Comparison of ENCODE assay signal across 8 cellular contexts in genomic region chr9:127977877-127978647, GRCh38. TPM values are rescaled to one million over a fixed set of nuclear protein-coding genes. Genes with fewer than 3 reads are reported as not detected.
DNase-seq lines count a peak whose midpoint lies in the region; ATAC-seq and TF ChIP-seq lines count a peak whose summit lies in the region.

No MANE protein-coding gene starts in this region.

- no peaks in the 10 kb centered on the region for H4K20me1 ChIP-seq in mammary epithelial cell (ENCODE audit: insufficient read depth, low read length)

- intact Hi-C loops in mammary epithelial cell (cut with micrococcal nuclease) (loop anchor here (2.0 kb wide), 1 partner anchor 57 kb away; no protein-coding TSS in a partner anchor), lower leg skin (cut with DNase I; ENCODE audit: low total_unique reads) (no loop called here)

- no peak overlapping the region for H3K27ac ChIP-seq in mammary epithelial cell (ENCODE audit: insufficient read depth, low read depth, low read length)
- H3K27ac ChIP-seq in tibial nerve = peak overlapping the region; percentile 83 to 99 (median 93)

- CTCF ChIA-PET in mammary epithelial cell (lab: Charles Lee; ENCODE audit: low non-redundant PET) = interaction anchor here (0.6 kb wide), 1 partner anchor 36 kb away, joined by 3 read pairs; no protein-coding TSS in a partner anchor

- DNase-seq in NAMALWA (ENCODE audit: low spot score) (peak; percentile 38), mammary epithelial cell (peak; percentile 32), lower leg skin (ENCODE audit: low spot score in 2 of 2) (no peak), tibial nerve (ENCODE audit: low spot score in 2 of 2) (peak; percentile 51 to 53), NCI-H446 treated with DMSO at 0.1 percent for 48 hours (lab: John Stamatoyannopoulos, UW) (no peak)

- H3K9me3 ChIP-seq in ES-I3 (ENCODE audit: control insufficient read depth, insufficient read depth, low read length) = no peaks in the 10 kb centered on the region
- no peaks in the 10 kb centered on the region for H3K9me3 ChIP-seq in mammary epithelial cell (replicated peaks; ENCODE audit: insufficient read depth, low read length)
- H3K9me3 ChIP-seq in tibial nerve = no peaks in the 10 kb centered on the region

- TF ChIP-seq CTCF in mammary epithelial cell (conservative IDR thresholded peaks at IDR 0.05 in 1 of 2, IDR thresholded peaks at IDR 0.05 in 1 of 2; ENCODE audit: extremely low read depth in 1 of 2, insufficient read depth in 1 of 2, low read depth in 1 of 2, low read length in 2 of 2) = peak in 1 of 2 donors; percentile 14
- no peak for TF ChIP-seq CTCF in lower leg skin (IDR thresholded peaks at IDR 0.05)
- TF ChIP-seq CTCF in tibial nerve (IDR thresholded peaks at IDR 0.05) = peak in 3 of 5 experiments; percentile 9 to 46 (median 21)

- dilution Hi-C loops in mammary epithelial cell (cut with HindIII; ENCODE audit: low sequenced_read_pairs) = no loop called here

- no TSS peak for BruUV-seq in mammary epithelial cell (replicated peaks; lab: Mats Ljungman, UMichigan)

- H3K4me1 ChIP-seq in ES-I3 (ENCODE audit: insufficient read depth, low read length) (peaks cover 20% of the 10 kb centered on the region), mammary epithelial cell (ENCODE audit: insufficient read depth, low read length) (peaks cover 33% of the 10 kb centered on the region), tibial nerve (peaks cover 0 to 81% (median 70%) of the 10 kb centered on the region in 4 donors)

- peak overlapping the region; percentile 21 to 59 (median 45) for H3K4me3 ChIP-seq in mammary epithelial cell (replicated peaks in 1 of 3; ENCODE audit: insufficient read depth in 1 of 3, low read depth in 2 of 3, low read length in 3 of 3)
- peak overlapping the region; percentile 10 for H3K4me3 ChIP-seq in lower leg skin (ENCODE audit: low read depth, poor library complexity, severe bottlenecking)
- peak overlapping the region; percentile 72 to 96 (median 84) for H3K4me3 ChIP-seq in tibial nerve

- H3K27me3 ChIP-seq in mammary epithelial cell (ENCODE audit: insufficient read depth, low read length) (no peaks in the 10 kb centered on the region), tibial nerve (no peaks in the 10 kb centered on the region)

- H3K79me2 ChIP-seq in mammary epithelial cell (ENCODE audit: insufficient read depth, low read length) = peaks cover 73% of the 10 kb centered on the region

- WGBS in mammary epithelial cell (ENCODE audit: low coverage, missing lambda C conversion rate) = 28% methylated on average over 7 of the region's 12 CpGs
- WGBS in lower leg skin, 2 donors = 43 to 49% methylated on average over 12 of the region's 12 CpGs
- WGBS in tibial nerve, 2 donors = 31 to 38% methylated on average over 12 of the region's 12 CpGs

- ATAC-seq in GM19452 (IDR thresholded peaks at IDR 0.05; ENCODE audit: unreplicated experiment) (no peak), HG02885 (IDR thresholded peaks at IDR 0.05; ENCODE audit: poor library complexity, unreplicated experiment) (no peak)

- H3K36me3 ChIP-seq in ES-I3 (ENCODE audit: insufficient read depth, low read length) (no peaks in the 10 kb centered on the region), mammary epithelial cell (ENCODE audit: insufficient read depth, low read length) (no peaks in the 10 kb centered on the region), tibial nerve (no peaks in the 10 kb centered on the region)

- H3K9ac ChIP-seq in ES-I3 (ENCODE audit: low read depth, low read length) (peak overlapping the region; percentile 91; the same call in 1 of the 2 replicates), mammary epithelial cell (ENCODE audit: insufficient read depth, low read length) (no peak overlapping the region)

- peak overlapping the region; percentile 46 for H2AFZ ChIP-seq in mammary epithelial cell (ENCODE audit: low read depth, low read length)

- TF ChIP-seq POLR2A in lower leg skin (IDR thresholded peaks at IDR 0.05) (no peak), tibial nerve (IDR thresholded peaks at IDR 0.05) (peak in 1 of 2 donors; percentile 28)

- peak overlapping the region; percentile 99 for H3K4me2 ChIP-seq in mammary epithelial cell (ENCODE audit: insufficient read depth, low read depth, low read length)

- TF ChIP-seq EP300 in tibial nerve (IDR thresholded peaks at IDR 0.05) = peak in 1 of 2 donors; percentile 76

- in situ Hi-C loops in mammary epithelial cell (cut with MboI; ENCODE audit: low sequenced_read_pairs in 2 of 2) = no loop called here

RNA-seq across cellular contexts. Expression of gene EEIG1, which starts 2.7 kb away (rescaled TPM):
- total RNA-seq in mammary epithelial cell = 10 to 100 TPM; 23.0 to 29.3 TPM
- 17.1 TPM for polyA plus RNA-seq in mammary epithelial cell
- 11.3 TPM for polyA minus RNA-seq in mammary epithelial cell
- 10 to 100 TPM; 33.0 to 81.3 (median 48.9) TPM for total RNA-seq in lower leg skin
- total RNA-seq in tibial nerve = 10 to 100 TPM; 33.9 to 53.8 (median 50.2) TPM

RNA-seq across cellular contexts. Expression of gene DPM2, which starts 40.4 kb away (rescaled TPM):
- total RNA-seq in mammary epithelial cell (10 to 100 TPM; 10.0 to 48.7 TPM), lower leg skin (10 to 100 TPM; 11.9 to 21.1 (median 15.8) TPM), tibial nerve (10 to 100 TPM in 3 of 4 donors, 1 to 10 TPM in 1; 9.0 to 21.9 (median 14.7) TPM)
- polyA plus RNA-seq in mammary epithelial cell = 45.2 TPM
- polyA minus RNA-seq in mammary epithelial cell = 74.8 TPM

RNA-seq across cellular contexts. Expression of gene PIP5KL1, which starts 47.5 kb away (rescaled TPM):
- total RNA-seq in mammary epithelial cell (10 to 100 TPM in 1 of 2 donors, 1 to 10 TPM in 1; 6.7 to 11.8 TPM), lower leg skin (10 to 100 TPM in 1 of 4 donors, 1 to 10 TPM in 3; 4.1 to 11.3 (median 8.4) TPM), tibial nerve (under 1 TPM in 1 of 4 donors, not detected in 3; 0.59 TPM)
- 4.4 TPM for polyA plus RNA-seq in mammary epithelial cell
- 0.41 TPM for polyA minus RNA-seq in mammary epithelial cell

Comparison
In these comparisons a context has a peak if more than half of its experiments do, and no peak if none do; other contexts are left out.
1. DNase-seq: peak in NAMALWA (single experiment), mammary epithelial cell (single experiment) and tibial nerve (2 of 2); none in lower leg skin (0 of 2) and NCI-H446 treated with DMSO at 0.1 percent for 48 hours (single experiment).
2. H3K4me3 ChIP-seq: peak in every context shown above with its lines; median percentile 84 in tibial nerve; 45 in mammary epithelial cell; 10 in lower leg skin.
3. CTCF ChIP-seq: peak in tibial nerve (3 of 5); none in lower leg skin (0 of 3).